ENCODE assay signal across 12 cellular contexts in the genomic region with DNA sequence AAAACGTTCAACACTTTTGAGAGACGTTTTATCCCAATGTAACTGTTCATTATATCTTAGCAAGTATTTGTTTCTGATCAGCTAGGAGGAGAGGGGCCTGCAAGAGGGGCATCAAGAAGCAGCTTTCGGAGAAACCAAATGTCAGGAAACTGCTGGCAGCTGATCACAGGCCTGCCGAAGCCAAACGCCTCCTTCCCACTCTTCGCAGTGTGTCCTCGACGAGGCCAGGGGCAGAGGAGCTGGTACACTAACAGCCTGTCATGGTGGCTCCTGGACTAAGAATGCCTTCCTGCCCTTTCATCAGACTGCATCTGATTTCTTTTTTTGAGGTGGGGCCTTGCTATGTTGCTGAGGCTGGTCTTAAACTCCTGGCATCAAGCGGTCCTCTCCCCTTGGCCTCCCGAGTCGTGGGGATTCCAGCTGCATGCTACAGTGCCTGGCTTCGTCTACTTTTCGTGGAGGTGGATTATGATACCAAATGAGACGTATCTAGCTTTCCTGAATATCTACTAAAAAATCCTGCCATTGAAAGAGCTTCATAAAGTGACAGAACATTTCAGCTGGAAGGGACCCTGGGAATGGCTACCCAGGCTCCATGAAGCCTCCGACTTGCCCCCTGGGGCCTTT.
DNase-seq lines count a peak whose midpoint lies in the region; ATAC-seq, FAIRE-seq and TF ChIP-seq lines count a peak whose summit lies in the region.
"Had no signal": no experiment of that assay in that cellular context is flagged by ENCODE, and none has a peak within 500 bp of the region (broad histone marks: within the 10 kb centered on the region; RNA-seq: fewer than 3 reads in every experiment).

No MANE protein-coding gene starts in this region.

- TF ChIP-seq EP300 in HepG2 (IDR thresholded peaks at IDR 0.05; ENCODE audit: low read depth in 2 of 2, low read length in 2 of 2) (no peak), HepG2 (CRISPR knock-in tag; IDR thresholded peaks at IDR 0.05; ENCODE audit: borderline replicate concordance) (no peak)

- in situ Hi-C loops in HepG2 (cut with HindIII; ENCODE audit: extremely low pct_ligation_motif_present, low pct_unique_long_range_greater_than_20kb): loop anchor here (5.0 kb wide), 3 partner anchors 38 to 182 kb away; no protein-coding TSS in a partner anchor

- ATAC-seq in HepG2 (no peak), right lobe of liver (no peak), GM21576 (IDR thresholded peaks at IDR 0.05; ENCODE audit: unreplicated experiment) (no peak)
- no peak for ATAC-seq in activated CD4-positive, alpha-beta T cell treated with anti-CD3 and anti-CD28 coated beads for 36 hours

- peak overlapping the region; percentile 59 for H3K4me3 Mint-ChIP-seq in glutamatergic neuron (ENCODE audit: unreplicated experiment)
- H3K4me3 Mint-ChIP-seq in activated CD4-positive, alpha-beta T cell treated with anti-CD3 and anti-CD28 coated beads for 36 hours: no peak overlapping the region
- H3K4me3 Mint-ChIP-seq: activated T-cell treated with anti-CD3 and anti-CD28 coated beads, Interleukin-2, amount 50 U/mL, for 4 hours had no signal

- H2AK5ac ChIP-seq in trophoblast cell (ENCODE audit: low read length): no peak overlapping the region

- H3K36me3 ChIP-seq in HepG2 (replicated peaks in 1 of 2; ENCODE audit: control insufficient read depth in 1 of 2, insufficient read depth in 2 of 2, low read length in 2 of 2): peaks cover 0 to 10% of the 10 kb centered on the region in 2 experiments; a peak in 3 of 5 replicates
- H3K36me3 ChIP-seq in right lobe of liver: no peaks in the 10 kb centered on the region
- H3K36me3 ChIP-seq in trophoblast cell (ENCODE audit: control insufficient read depth in 1 of 2, insufficient read depth in 2 of 2, low read length in 2 of 2): peaks cover 25 to 32% of the 10 kb centered on the region in 2 experiments

- TF ChIP-seq POLR2A in HepG2 (IDR thresholded peaks at IDR 0.05; ENCODE audit: insufficient read depth in 1 of 2, low read depth in 2 of 2, low read length in 2 of 2) (no peak), right lobe of liver (IDR thresholded peaks at IDR 0.05) (no peak)

- CTCF ChIA-PET in HepG2 (lab: Yijun Ruan, JAX; ENCODE audit: low intra/inter-chr PET ratio, low total read pairs): interaction anchor here (3.1 to 3.3 kb wide), 2 partner anchors 39 to 183 kb away, joined by 19 to 44 read pairs; no protein-coding TSS in a partner anchor
- CTCF ChIA-PET in activated CD4-positive, alpha-beta T cell treated with anti-CD3 and anti-CD28 coated beads for 36 hours (lab: Charles Lee): interaction anchor here (0.8 to 5.7 kb wide), 17 partner anchors 10 to 189 kb away, joined by 3 to 86 read pairs (median 4); no protein-coding TSS in a partner anchor

- no peak overlapping the region; the same call in 1 of the 2 replicates for H3K9ac ChIP-seq in HepG2 (ENCODE audit: insufficient read depth, low read depth, low read length)
- no peak overlapping the region for H3K9ac ChIP-seq in trophoblast cell (ENCODE audit: low read length)

- no peaks in the 10 kb centered on the region for H4K20me1 ChIP-seq in HepG2 (ENCODE audit: insufficient read depth, low read length)

- H4K12ac ChIP-seq in trophoblast cell (ENCODE audit: low read depth, low read length): no peak overlapping the region

- DNase-seq in HepG2 (ENCODE audit: low spot score): no peak
- DNase-seq in right lobe of liver: no peak
- DNase-seq in glutamatergic neuron: no peak
- no peak for DNase-seq in trophoblast cell
- no peak for DNase-seq in NCI-H187 (lab: John Stamatoyannopoulos, UW)
- DNase-seq in RKO (ENCODE audit: low spot score): no peak
- no peak for DNase-seq in activated CD4-positive, alpha-beta T cell treated with anti-CD3 and anti-CD28 coated beads for 36 hours

- H3K4me2 ChIP-seq in HepG2 (ENCODE audit: low read depth, low read length) (peak overlapping the region; percentile 78; the same call in 1 of the 2 replicates), trophoblast cell (ENCODE audit: low read length) (no peak overlapping the region)

- H3K79me2 ChIP-seq in HepG2 (ENCODE audit: insufficient read depth, low read length): no peaks in the 10 kb centered on the region
- H3K79me2 ChIP-seq in trophoblast cell (ENCODE audit: control insufficient read depth, insufficient read depth, low read length, poor library complexity): peaks cover 4% of the 10 kb centered on the region

- BruUV-seq in HepG2 (replicated peaks; lab: Mats Ljungman, UMichigan): no TSS peak

- H2AFZ ChIP-seq in HepG2 (ENCODE audit: low read length) (no peak overlapping the region), trophoblast cell (ENCODE audit: insufficient read depth, low read length, poor library complexity) (no peak overlapping the region)

- H3K23ac ChIP-seq in trophoblast cell (ENCODE audit: low read length): no peak overlapping the region

- no peaks in the 10 kb centered on the region for H3K9me3 ChIP-seq in HepG2 (ENCODE audit: low read length)
- H3K9me3 ChIP-seq in right lobe of liver: no peaks in the 10 kb centered on the region
- no peaks in the 10 kb centered on the region for H3K9me3 ChIP-seq in trophoblast cell (ENCODE audit: insufficient read depth, low read depth, low read length)
- H3K9me3 ChIP-seq: adrenal gland, psoas muscle had no signal

- TF ChIP-seq RAD21 in HepG2 (CRISPR knock-in tag; IDR thresholded peaks at IDR 0.05): no peak

- no peak for TF ChIP-seq CTCF in HepG2 (CRISPR knock-in tag; IDR thresholded peaks at IDR 0.05)
- no peak for TF ChIP-seq CTCF in right lobe of liver (IDR thresholded peaks at IDR 0.05)
- TF ChIP-seq CTCF in glutamatergic neuron (IDR thresholded peaks at IDR 0.05; ENCODE audit: partially characterized antibody, unreplicated experiment): no peak

- POLR2A ChIA-PET in HepG2 (lab: Yijun Ruan, JAX): interaction anchor here (0.6 to 1.8 kb wide), 9 partner anchors 9 to 181 kb away, joined by 3 to 8 read pairs (median 4); no protein-coding TSS in a partner anchor
- POLR2A ChIA-PET in activated CD4-positive, alpha-beta T cell treated with anti-CD3 and anti-CD28 coated beads for 36 hours (lab: Charles Lee): no interaction called here

- H3K36me3 Mint-ChIP-seq in glutamatergic neuron (ENCODE audit: unreplicated experiment): peaks cover 17% of the 10 kb centered on the region
- peaks cover 17% of the 10 kb centered on the region for H3K36me3 Mint-ChIP-seq in activated CD4-positive, alpha-beta T cell treated with anti-CD3 and anti-CD28 coated beads for 36 hours (ENCODE audit: low read depth)

- no peak overlapping the region for H4K8ac ChIP-seq in trophoblast cell (ENCODE audit: low read depth, low read length)

- H2BK5ac ChIP-seq in trophoblast cell (ENCODE audit: low read depth, low read length, poor library complexity): no peak overlapping the region

- 92% methylated on average over 15 of the region's 15 CpGs for WGBS in HepG2 (ENCODE audit: low lambda C conversion rate)
- 78% methylated on average over 10 of the region's 15 CpGs for WGBS in right lobe of liver (ENCODE audit: insufficient coverage, low coverage, low lambda C conversion rate, missing lambda C conversion rate)
- WGBS in trophoblast cell (ENCODE audit: extremely low coverage, insufficient coverage, insufficient read length): no CpG with 5 or more reads among the region's 15 CpGs

- H3K4me1 ChIP-seq in HepG2 (ENCODE audit: insufficient read depth, low read length): peaks cover 48% of the 10 kb centered on the region
- H3K4me1 ChIP-seq in right lobe of liver: peaks cover 0 to 12% (median 4%) of the 10 kb centered on the region in 4 donors
- H3K4me1 ChIP-seq in trophoblast cell (ENCODE audit: control insufficient read depth in 1 of 2, insufficient read depth in 2 of 2, low read length in 2 of 2): peaks cover 22 to 26% of the 10 kb centered on the region in 2 experiments
- H3K4me1 ChIP-seq: adrenal gland had no signal

- H3K14ac ChIP-seq in trophoblast cell (ENCODE audit: low read length): no peak overlapping the region

- no peak overlapping the region for H4K91ac ChIP-seq in trophoblast cell (ENCODE audit: low read depth, low read length)

- H3K27me3 ChIP-seq in HepG2 (ENCODE audit: control insufficient read depth in 1 of 2, insufficient read depth in 2 of 2, low read length in 2 of 2) (no peaks in the 10 kb centered on the region), right lobe of liver (no peaks in the 10 kb centered on the region), trophoblast cell (ENCODE audit: insufficient read depth, low read length) (no peaks in the 10 kb centered on the region)
- H3K27me3 ChIP-seq: adrenal gland had no signal

- peaks cover 49% of the 10 kb centered on the region for H3K9me3 Mint-ChIP-seq in glutamatergic neuron (ENCODE audit: unreplicated experiment)
- peaks cover 2% of the 10 kb centered on the region for H3K9me3 Mint-ChIP-seq in activated CD4-positive, alpha-beta T cell treated with anti-CD3 and anti-CD28 coated beads for 36 hours (ENCODE audit: low read depth)
- H3K9me3 Mint-ChIP-seq: activated T-cell treated with anti-CD3 and anti-CD28 coated beads, Interleukin-2, amount 50 U/mL, for 4 hours had no signal

- no peak overlapping the region for H3K4ac ChIP-seq in trophoblast cell (ENCODE audit: low read depth, low read length)

- H3K27me3 Mint-ChIP-seq in glutamatergic neuron (ENCODE audit: unreplicated experiment): peaks cover 47% of the 10 kb centered on the region
- no peaks in the 10 kb centered on the region for H3K27me3 Mint-ChIP-seq in activated CD4-positive, alpha-beta T cell treated with anti-CD3 and anti-CD28 coated beads for 36 hours

- H3K27ac Mint-ChIP-seq in glutamatergic neuron (ENCODE audit: unreplicated experiment): peak overlapping the region; percentile 80
- H3K27ac Mint-ChIP-seq in activated CD4-positive, alpha-beta T cell treated with anti-CD3 and anti-CD28 coated beads for 36 hours: no peak overlapping the region

- H2BK120ac ChIP-seq in trophoblast cell (ENCODE audit: insufficient read depth, low read length, poor library complexity): peak overlapping the region; percentile 3

- peaks cover 9% of the 10 kb centered on the region for H3K79me1 ChIP-seq in trophoblast cell (ENCODE audit: low read length)

- no peak overlapping the region for H3K18ac ChIP-seq in trophoblast cell (ENCODE audit: low read length)

- H3K27ac ChIP-seq in HepG2 (ENCODE audit: extremely low read length, insufficient read depth, low read length) (peak overlapping the region; percentile 85), right lobe of liver (no peak overlapping the region), trophoblast cell (ENCODE audit: low read depth, low read length) (peak overlapping the region; percentile 67)

- H3K4me3 ChIP-seq in HepG2 (replicated peaks in 1 of 3; ENCODE audit: insufficient read depth in 1 of 3, low read depth in 2 of 3, low read length in 3 of 3) (no peak overlapping the region), right lobe of liver (no peak overlapping the region), trophoblast cell (ENCODE audit: low read depth, low read length) (no peak overlapping the region)
- H3K4me3 ChIP-seq: adrenal gland, psoas muscle had no signal

- peaks cover 75% of the 10 kb centered on the region for H3K4me1 Mint-ChIP-seq in glutamatergic neuron (ENCODE audit: low read depth, unreplicated experiment)
- peaks cover 21% of the 10 kb centered on the region for H3K4me1 Mint-ChIP-seq in activated CD4-positive, alpha-beta T cell treated with anti-CD3 and anti-CD28 coated beads for 36 hours

- no peak overlapping the region for H2BK12ac ChIP-seq in trophoblast cell (ENCODE audit: low read length)

- no peak for FAIRE-seq in HepG2 (lab: Jason Lieb, UNC)
- FAIRE-seq: D721Med had no signal

- intact Hi-C loops in HepG2 (cut with micrococcal nuclease; ENCODE audit: unreplicated experiment) (loop anchor here (1.0 kb wide), 3 partner anchors 39 to 182 kb away; no protein-coding TSS in a partner anchor), right lobe of liver (cut with DNase I) (loop anchor here (5.0 kb wide), 2 partner anchors 177 to 182 kb away; no protein-coding TSS in a partner anchor)
- intact Hi-C loops in activated CD4-positive, alpha-beta T cell treated with anti-CD3 and anti-CD28 coated beads for 36 hours (cut with DNase I, micrococcal nuclease): loop anchor here (1.0 to 5.0 kb wide), 4 partner anchors 43 to 613 kb away; partner anchors contain the start of gene SORCS2 (in 1 of the 2)

Comparison
In these comparisons a context has a peak if more than half of its experiments do, and no peak if none do; other contexts are left out.
1. H3K27ac ChIP-seq: peak in HepG2 (single experiment) and trophoblast cell (single experiment); none in right lobe of liver (0 of 3).